28 cellular contexts compared by ENCODE assay signal in genomic region chr6:154526997-154527396, GRCh38. TPM values are rescaled to one million over a fixed set of nuclear protein-coding genes. Genes with fewer than 3 reads are reported as not detected.
"Had no signal": no experiment of that assay in that cellular context is flagged by ENCODE, and none has a peak within 500 bp of the region (broad histone marks: within the 10 kb centered on the region; RNA-seq: fewer than 3 reads in every experiment).

No MANE protein-coding gene starts in this region.

- H3K27ac ChIP-seq: adrenal gland, RWPE1, SJSA1 had no signal

- H3K4me1 ChIP-seq: adrenal gland, SJSA1 had no signal

- ATAC-seq: activated CD8-positive, alpha-beta memory T cell treated with anti-CD3 and anti-CD28 coated beads, Interleukin-2, amount 10 ng/mL, durations not matched to agents 7 days and 5 days; SK-N-SH treated with all-trans-retinoic acid at 6 μM for 48 hours; T-cell had no signal

- H3K4me3 ChIP-seq: adrenal gland, SJSA1 had no signal

- DNase-seq: activated B cell treated with CpG ODN at 0.5 μM for 24 hours; activated CD4-positive, alpha-beta T cell treated with anti-CD3 and anti-CD28 coated beads for 1 hour; activated CD4-positive, alpha-beta T cell treated with anti-CD3 and anti-CD28 coated beads, Interleukin-2, amount 10 ng/mL, durations not matched to agents 24 days and 14 days; activated CD4-positive, alpha-beta T cell treated with anti-CD3 and anti-CD28 coated beads, Interleukin-2, amount 50 U/mL, for 48 hours; activated CD8-positive, alpha-beta memory T cell treated with anti-CD3 and anti-CD28 coated beads, Interleukin-2, amount 10 ng/mL, durations not matched to agents 7 days and 5 days; activated gamma-delta T cell; activated naive CD4-positive, alpha-beta T cell treated with anti-CD3 and anti-CD28 coated beads for 36 hours; activated T-cell treated with anti-CD3 and anti-CD28 coated beads, Interleukin-2, amount 50 U/mL, for 24 hours; adrenal gland; anterior cingulate cortex; cerebellar nuclear complex; Kasumi-1; KBM-7; NCI-H1105; NCI-H1436; NCI-H1694 treated with DMSO at 0.1 percent for 48 hours; NCI-H2029 treated with DMSO at 0.1 percent for 48 hours; NCI-H345; NCI-H510A; NCI-H526 treated with DMSO at 0.1 percent for 48 hours; NCI-H82; Peyer's patch; Right ventricle myocardium superior; T-cell had no signal

- H3K27me3 ChIP-seq: adrenal gland, Peyer's patch, SJSA1 had no signal

- H3K36me3 ChIP-seq: adrenal gland, Peyer's patch, SJSA1 had no signal

- H3K9me3 ChIP-seq: adrenal gland, Peyer's patch, SJSA1 had no signal

RNA-seq across cellular contexts. Expression of gene CNKSR3, which starts 16.5 kb away (rescaled TPM):
- total RNA-seq: activated CD4-positive, alpha-beta T cell treated with anti-CD3 and anti-CD28 coated beads, Interleukin-2, amount 10 ng/mL, durations not matched to agents 24 days and 14 days; activated CD8-positive, alpha-beta memory T cell treated with anti-CD3 and anti-CD28 coated beads, Interleukin-2, amount 10 ng/mL, durations not matched to agents 7 days and 5 days; activated T-helper 1 cell treated with anti-CD3 and anti-CD28 coated beads, Interleukin-12 subunit alpha, Interleukin-12 subunit beta, Interleukin-2, Interleukin-4 antibody, amounts not matched to agents 30 ng/mL and 10 ng/mL and 1 ng/mL, durations not matched to agents 14 hours and 24 hours and 36 hours had no signal
